1 cellular context compared by ENCODE assay signal in genomic region chr2:179579744-179580143, GRCh38.
TF ChIP-seq lines count a peak whose summit lies in the region.

No MANE protein-coding gene starts in this region.

TF ChIP-seq in liver, 16 proteins besides CTCF, POLR2A, EP300 and RAD21 (continued from another document):
- no peak for TF ChIP-seq ZBTB33 (IDR thresholded peaks at IDR 0.05)
- peak; percentile 30 for TF ChIP-seq YY1 (IDR thresholded peaks at IDR 0.05)
- TF ChIP-seq MAX (IDR thresholded peaks at IDR 0.05), result no peak
- TF ChIP-seq RXRA (IDR thresholded peaks at IDR 0.05), result peak in 1 of 2 donors; percentile 42
